1 cellular context compared by ENCODE assay signal in the genomic region with DNA sequence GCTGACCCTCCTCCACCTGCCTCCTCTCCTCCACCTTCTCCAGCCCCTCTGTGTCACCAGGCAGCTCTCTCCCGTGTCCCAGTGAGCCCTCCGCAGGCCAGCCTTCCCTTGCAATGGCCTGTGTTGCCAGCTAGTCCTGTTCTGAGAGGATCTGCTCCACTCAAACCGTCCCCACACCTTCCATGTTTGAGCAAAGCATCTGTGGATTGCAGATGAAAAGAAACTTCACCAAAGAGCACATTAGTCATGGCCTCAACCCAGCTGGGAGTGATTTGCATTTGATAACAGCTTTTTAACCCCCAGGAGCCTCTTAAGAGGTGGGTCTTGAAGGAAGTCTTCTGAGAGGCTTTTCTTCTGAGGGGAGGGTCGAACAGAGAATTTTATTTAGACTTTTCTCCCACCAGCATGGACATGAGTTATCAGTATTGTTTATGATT.
TF ChIP-seq lines count a peak whose summit lies in the region.

No MANE protein-coding gene starts in this region.

TF ChIP-seq in SK-N-SH treated with all-trans-retinoic acid at 6 μM for 48 hours, 23 proteins besides CTCF, POLR2A, EP300 and RAD21 (continued from another document):
- no peak for TF ChIP-seq TSHZ2 (CRISPR knock-in tag; IDR thresholded peaks at IDR 0.05)
- no peak for TF ChIP-seq PPARA (CRISPR knock-in tag; IDR thresholded peaks at IDR 0.05; ENCODE audit: borderline replicate concordance)
- no peak for TF ChIP-seq PATZ1 (CRISPR knock-in tag; IDR thresholded peaks at IDR 0.05; ENCODE audit: borderline replicate concordance)
- TF ChIP-seq SNAI2 (CRISPR knock-in tag; IDR thresholded peaks at IDR 0.05) = no peak
